ENCODE assay signal across 29 cellular contexts in the genomic region with DNA sequence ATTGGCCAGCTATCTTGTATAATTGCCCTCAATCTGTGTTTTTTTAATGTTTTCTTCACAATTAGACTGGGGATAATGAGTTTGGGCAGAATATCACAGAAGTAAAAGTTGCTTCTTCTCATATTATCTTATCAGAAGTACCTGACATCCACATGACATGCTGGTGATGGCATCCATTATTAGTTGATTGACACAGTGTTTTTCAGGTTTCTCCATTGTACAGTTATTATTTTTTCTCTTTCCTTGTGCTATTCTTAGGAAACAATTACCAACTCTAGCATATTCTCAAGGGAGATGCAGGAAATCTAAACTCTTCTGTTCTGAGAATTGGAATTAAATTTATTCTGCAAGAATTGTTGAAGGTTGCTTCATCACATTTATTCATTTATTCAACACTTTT.
"Had no signal": no experiment of that assay in that cellular context is flagged by ENCODE, and none has a peak within 500 bp of the region (broad histone marks: within the 10 kb centered on the region; RNA-seq: fewer than 3 reads in every experiment).

No MANE protein-coding gene starts in this region.

- H3K27ac ChIP-seq: stomach, suprapubic skin, testis, thoracic aorta, thyroid gland, tibial artery, tibial nerve, transverse colon, upper lobe of left lung, upper lobe of right lung, uterus, vagina had no signal

- FAIRE-seq: urothelium cell line had no signal

- H3K27ac Mint-ChIP-seq: stimulated activated effector memory CD8-positive, alpha-beta T cell treated with anti-CD3 and anti-CD28 coated beads, Interleukin-12 subunit alpha, Interleukin-12 subunit beta, amount 100 ng/mL, for 72 hours; stimulated activated memory B cell treated with anti-CD40 and anti-IgM and Interleukin-4, amounts not matched to agents 10 μg/mL and 1 μg/mL and 100 μg/mL, for 72 hours; stimulated activated naive B cell treated with anti-CD40 and anti-IgM and Interleukin-4, amounts not matched to agents 10 μg/mL and 1 μg/mL and 100 μg/mL, for 72 hours; stimulated activated naive CD8-positive, alpha-beta T cell treated with anti-CD3 and anti-CD28 coated beads, Interleukin-15, amount 100 ng/mL, for 72 hours; stimulated activated naive CD8-positive, alpha-beta T cell treated with anti-CD3 and anti-CD28 coated beads, Interleukin-15, Interleukin-2, amounts not matched to agents 100 ng/mL and 50 ng/mL, for 24 hours; type B pancreatic cell had no signal

- H3K9me3 ChIP-seq: stomach, suprapubic skin, testis, thoracic aorta, thyroid gland, tibial artery, tibial nerve, transverse colon, upper lobe of left lung, upper lobe of right lung, uterus, vagina had no signal

- H3K36me3 ChIP-seq: stomach, suprapubic skin, thoracic aorta, thyroid gland, tibial artery, tibial nerve, transverse colon, upper lobe of left lung, upper lobe of right lung, uterus, vagina had no signal

- H3K4me1 ChIP-seq: suprapubic skin, testis, tibial artery, transverse colon, upper lobe of right lung, uterus, vagina had no signal

- H3K4me3 ChIP-seq: stomach, suprapubic skin, testis, thoracic aorta, thyroid gland, tibial artery, tibial nerve, transverse colon, upper lobe of left lung, upper lobe of right lung, uterus, vagina had no signal

- H3K9me3 Mint-ChIP-seq: stimulated activated memory B cell treated with anti-CD40 and anti-IgM and Interleukin-4, amounts not matched to agents 10 μg/mL and 1 μg/mL and 100 μg/mL, for 72 hours had no signal

- DNase-seq: stimulated activated CD4-positive, alpha-beta T cell treated with anti-CD3 and anti-CD28 coated beads, Interleukin-2, amount 100 ng/mL, for 48 hours; stimulated activated CD4-positive, alpha-beta T cell treated with anti-CD3 and anti-CD28 coated beads, Interleukin-4, amount 100 ng/mL, for 1 hour; stimulated activated CD4-positive, alpha-beta T cell treated with anti-CD3 and anti-CD28 coated beads, Interleukin-4, amount 100 ng/mL, for 24 hours; stimulated activated CD4-positive, alpha-beta T cell treated with anti-CD3 and anti-CD28 coated beads, Interleukin-4, amount 100 ng/mL, for 4 hours; stimulated activated CD8-positive, alpha-beta memory T cell treated with anti-CD3 and anti-CD28 coated beads, Interleukin-4, amount 100 ng/mL, for 48 hours; stimulated activated naive B cell treated with anti-CD40 and anti-IgM and Interleukin-4, amounts not matched to agents 10 μg/mL and 1 μg/mL and 100 μg/mL, for 72 hours; stimulated activated naive CD4-positive, alpha-beta T cell; stimulated activated naive CD4-positive, alpha-beta T cell treated with Interleukin-2 at 50 U/mL for 16 hours; stimulated activated naive CD8-positive, alpha-beta T cell treated with anti-CD3 and anti-CD28 coated beads, Interleukin-15, amount 100 ng/mL, for 72 hours; stimulated activated naive CD8-positive, alpha-beta T cell treated with anti-CD3 and anti-CD28 coated beads, Interleukin-15, Interleukin-2, amounts not matched to agents 100 U/mL and 50 U/mL, for 24 hours; stomach; substantia nigra; testis; thyroid gland; tibial artery; transverse colon; trophoblast cell; upper lobe of left lung; upper lobe of right lung; uterus had no signal

- H3K27me3 ChIP-seq: stomach, suprapubic skin, testis, thyroid gland, tibial artery, tibial nerve, transverse colon, upper lobe of left lung, upper lobe of right lung, uterus, vagina had no signal

- H3K36me3 Mint-ChIP-seq: stimulated activated effector memory CD8-positive, alpha-beta T cell treated with anti-CD3 and anti-CD28 coated beads, Interleukin-12 subunit alpha, Interleukin-12 subunit beta, amount 100 ng/mL, for 72 hours; stimulated activated memory B cell treated with anti-CD40 and anti-IgM and Interleukin-4, amounts not matched to agents 10 μg/mL and 1 μg/mL and 100 μg/mL, for 72 hours; stimulated activated naive B cell treated with anti-CD40 and anti-IgM and Interleukin-4, amounts not matched to agents 10 μg/mL and 1 μg/mL and 100 μg/mL, for 72 hours had no signal

- H3K27me3 Mint-ChIP-seq: stimulated activated memory B cell treated with anti-CD40 and anti-IgM and Interleukin-4, amounts not matched to agents 10 μg/mL and 1 μg/mL and 100 μg/mL, for 72 hours; stimulated activated naive B cell treated with anti-CD40 and anti-IgM and Interleukin-4, amounts not matched to agents 10 μg/mL and 1 μg/mL and 100 μg/mL, for 72 hours; stimulated activated naive CD8-positive, alpha-beta T cell treated with anti-CD3 and anti-CD28 coated beads, Interleukin-15, amount 100 ng/mL, for 72 hours; stimulated activated naive CD8-positive, alpha-beta T cell treated with anti-CD3 and anti-CD28 coated beads, Interleukin-15, Interleukin-2, amounts not matched to agents 100 ng/mL and 50 ng/mL, for 24 hours had no signal

- H3K4me3 Mint-ChIP-seq: stimulated activated effector memory CD8-positive, alpha-beta T cell treated with anti-CD3 and anti-CD28 coated beads, Interleukin-12 subunit alpha, Interleukin-12 subunit beta, amount 100 ng/mL, for 72 hours; stimulated activated memory B cell treated with anti-CD40 and anti-IgM and Interleukin-4, amounts not matched to agents 10 μg/mL and 1 μg/mL and 100 μg/mL, for 72 hours; stimulated activated naive B cell treated with anti-CD40 and anti-IgM and Interleukin-4, amounts not matched to agents 10 μg/mL and 1 μg/mL and 100 μg/mL, for 72 hours; stimulated activated naive CD8-positive, alpha-beta T cell treated with anti-CD3 and anti-CD28 coated beads, Interleukin-15, amount 100 ng/mL, for 72 hours; stimulated activated naive CD8-positive, alpha-beta T cell treated with anti-CD3 and anti-CD28 coated beads, Interleukin-15, Interleukin-2, amounts not matched to agents 100 ng/mL and 50 ng/mL, for 24 hours; type B pancreatic cell had no signal

- H3K4me1 Mint-ChIP-seq: stimulated activated effector memory CD8-positive, alpha-beta T cell treated with anti-CD3 and anti-CD28 coated beads, Interleukin-12 subunit alpha, Interleukin-12 subunit beta, amount 100 ng/mL, for 72 hours; stimulated activated memory B cell treated with anti-CD40 and anti-IgM and Interleukin-4, amounts not matched to agents 10 μg/mL and 1 μg/mL and 100 μg/mL, for 72 hours; stimulated activated naive B cell treated with anti-CD40 and anti-IgM and Interleukin-4, amounts not matched to agents 10 μg/mL and 1 μg/mL and 100 μg/mL, for 72 hours; stimulated activated naive CD8-positive, alpha-beta T cell treated with anti-CD3 and anti-CD28 coated beads, Interleukin-15, amount 100 ng/mL, for 72 hours had no signal

- ATAC-seq: stimulated activated effector memory CD8-positive, alpha-beta T cell treated with anti-CD3 and anti-CD28 coated beads, Interleukin-12 subunit alpha, Interleukin-12 subunit beta, amount 100 ng/mL, for 72 hours; stimulated activated memory B cell treated with anti-CD40 and anti-IgM and Interleukin-4, amounts not matched to agents 10 μg/mL and 1 μg/mL and 100 μg/mL, for 72 hours; stimulated activated naive B cell treated with anti-CD40 and anti-IgM and Interleukin-4, amounts not matched to agents 10 μg/mL and 1 μg/mL and 100 μg/mL, for 72 hours; stimulated activated naive CD8-positive, alpha-beta T cell treated with anti-CD3 and anti-CD28 coated beads, Interleukin-15, amount 100 ng/mL, for 72 hours; stimulated activated naive CD8-positive, alpha-beta T cell treated with anti-CD3 and anti-CD28 coated beads, Interleukin-15, Interleukin-2, amounts not matched to agents 100 U/mL and 50 U/mL, for 24 hours; upper lobe of right lung had no signal
